Comparison of ENCODE assay signal across 25 cellular contexts in genomic region chr12:108211161-108211560, GRCh38.
"Had no signal": no experiment of that assay in that cellular context is flagged by ENCODE, and none has a peak within 500 bp of the region (broad histone marks: within the 10 kb centered on the region; RNA-seq: fewer than 3 reads in every experiment).

No MANE protein-coding gene starts in this region.

- H3K4me1 ChIP-seq: colonic mucosa, gastrocnemius medialis, heart right ventricle, neural progenitor cell, right lobe of liver, tibial nerve, upper lobe of left lung had no signal

- H3K4me3 ChIP-seq: colonic mucosa, gastrocnemius medialis, heart right ventricle, neural progenitor cell, right lobe of liver, thoracic aorta, tibial nerve, upper lobe of left lung had no signal

- H3K36me3 ChIP-seq: colonic mucosa, gastrocnemius medialis, heart right ventricle, neural progenitor cell, right lobe of liver, thoracic aorta, tibial nerve, upper lobe of left lung had no signal

- H3K9me3 ChIP-seq: colonic mucosa, gastrocnemius medialis, heart right ventricle, right lobe of liver, thoracic aorta, tibial nerve, upper lobe of left lung had no signal

- H3K27me3 ChIP-seq: colonic mucosa, gastrocnemius medialis, neural progenitor cell, tibial nerve, upper lobe of left lung had no signal

- H3K79me2 ChIP-seq: parathyroid adenoma had no signal

- H3K4me2 ChIP-seq: neural progenitor cell had no signal

- H3K9ac ChIP-seq: neural progenitor cell, parathyroid adenoma had no signal

- DNase-seq: colonic mucosa; effector CD8-positive, alpha-beta T cell; endodermal cell; foreskin fibroblast; gastrocnemius medialis; heart right ventricle; hippocampal formation; kidney; mesenchymal stem cell; midbrain; naive thymus-derived CD4-positive, alpha-beta T cell; right lobe of liver; small intestine; stimulated activated CD4-positive, alpha-beta T cell treated with anti-CD3 and anti-CD28 coated beads, Interleukin-15, amount 100 ng/mL, for 24 hours; stimulated activated CD4-positive, alpha-beta T cell treated with anti-CD3 and anti-CD28 coated beads, Interleukin-2, amount 100 ng/mL, for 48 hours; stimulated activated naive B cell treated with anti-CD40 and anti-IgM and Interleukin-4, amounts not matched to agents 10 μg/mL and 1 μg/mL and 100 μg/mL, for 72 hours; upper lobe of left lung had no signal

- H2AFZ ChIP-seq: neural progenitor cell, parathyroid adenoma had no signal

- H3K27ac ChIP-seq: colonic mucosa, epithelial cell of prostate, gastrocnemius medialis, heart right ventricle, neural progenitor cell, parathyroid adenoma, right lobe of liver, thoracic aorta, tibial nerve, upper lobe of left lung had no signal

- ATAC-seq: esophagus mucosa; gastrocnemius medialis; heart right ventricle; left lobe of liver; naive thymus-derived CD4-positive, alpha-beta T cell; right lobe of liver; stimulated activated naive B cell treated with anti-CD40 and anti-IgM and Interleukin-4, amounts not matched to agents 10 μg/mL and 1 μg/mL and 100 μg/mL, for 72 hours had no signal

- FAIRE-seq: kidney, small intestine, urothelium cell line had no signal
